18 cellular contexts compared by ENCODE assay signal in the genomic region with DNA sequence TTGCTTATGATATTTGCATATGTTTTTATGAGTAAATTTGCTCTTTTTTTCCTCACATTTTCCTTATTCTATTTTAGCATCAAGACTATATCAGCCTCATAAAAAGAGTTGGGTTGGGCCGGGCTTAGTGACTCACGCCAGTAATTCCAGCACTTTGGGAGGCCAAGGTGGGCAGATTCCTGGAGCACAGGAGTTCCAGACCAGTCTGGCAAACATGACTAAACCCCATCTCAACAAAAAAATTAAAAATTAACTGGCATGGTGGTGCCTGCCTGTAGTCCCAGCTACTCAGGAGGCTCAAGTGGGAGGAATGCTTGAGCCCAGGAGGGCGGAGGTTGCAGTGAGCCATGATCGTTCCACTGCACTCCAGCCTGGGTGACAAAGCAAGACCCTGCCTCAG.
A peak's percentile ranks its signal among the peaks of the same experiment; 100 is the strongest.
DNase-seq lines count a peak whose midpoint lies in the region; ATAC-seq and TF ChIP-seq lines count a peak whose summit lies in the region.
"Had no signal": no experiment of that assay in that cellular context is flagged by ENCODE, and none has a peak within 500 bp of the region (broad histone marks: within the 10 kb centered on the region; RNA-seq: fewer than 3 reads in every experiment).

No MANE protein-coding gene starts in this region.

- TF ChIP-seq CTCF in colonic mucosa (IDR thresholded peaks at IDR 0.05) (no peak), kidney epithelial cell (IDR thresholded peaks at IDR 0.05; ENCODE audit: insufficient read depth, low read length, poor library complexity, severe bottlenecking) (no peak)

- ATAC-seq in HG03469 (IDR thresholded peaks at IDR 0.05; ENCODE audit: unreplicated experiment): no peak
- ATAC-seq: GM12878 had no signal

- intact Hi-C loops in colonic mucosa (cut with DNase I): no loop called here

- H3K36me3 ChIP-seq in colonic mucosa (no peaks in the 10 kb centered on the region), kidney epithelial cell (ENCODE audit: control insufficient read depth, insufficient read depth, low read length) (no peaks in the 10 kb centered on the region)

- no peak overlapping the region for H3K4me3 ChIP-seq in colonic mucosa
- H3K4me3 ChIP-seq in kidney epithelial cell (ENCODE audit: low read depth, low read length): no peak overlapping the region
- H3K4me3 ChIP-seq: GM12878, GM23248 had no signal

- H3K9me3 ChIP-seq in colonic mucosa: no peaks in the 10 kb centered on the region

- no peak overlapping the region for H3K27ac ChIP-seq in colonic mucosa
- H3K27ac ChIP-seq: C4-2B, GM23248, HL-60, KMS-11 had no signal

- H3K4me1 ChIP-seq in colonic mucosa: no peaks in the 10 kb centered on the region

- H3K27me3 ChIP-seq in colonic mucosa (no peaks in the 10 kb centered on the region), kidney epithelial cell (ENCODE audit: control insufficient read depth, insufficient read depth, low read length) (no peaks in the 10 kb centered on the region)

- no peak overlapping the region for H3K9ac ChIP-seq in colonic mucosa (ENCODE audit: low read depth in 2 of 2, low read length in 2 of 2)
- H3K9ac ChIP-seq: GM23248, KMS-11 had no signal

- DNase-seq in HT1080 (ENCODE audit: low read depth) (peak; percentile 10), colonic mucosa (peak; percentile 56), kidney epithelial cell (ENCODE audit: low read depth) (peak; percentile 5), renal cortical epithelial cell (ENCODE audit: low read depth) (peak; percentile 76), NCI-H1930 (lab: John Stamatoyannopoulos, UW) (no peak)
- no peak for DNase-seq in activated CD4-positive, alpha-beta T cell treated with anti-CD3 and anti-CD28 coated beads for 4 hours
- DNase-seq: AML-193; CD4-positive, alpha-beta T cell; DMS153; DND-41; EL; GM23248; HCEC 1CT had no signal

Comparison
In these comparisons a context has a peak if more than half of its experiments do, and no peak if none do; other contexts are left out.
1. DNase-seq: peak in HT1080 (single experiment), colonic mucosa (single experiment), kidney epithelial cell (single experiment) and renal cortical epithelial cell (single experiment); none in NCI-H1930 (0 of 2) and activated CD4-positive, alpha-beta T cell treated with anti-CD3 and anti-CD28 coated beads for 4 hours (0 of 2).